15 cellular contexts compared by ENCODE assay signal in genomic region chr9:110971234-110971633, GRCh38.
"Had no signal": no experiment of that assay in that cellular context is flagged by ENCODE, and none has a peak within 500 bp of the region (broad histone marks: within the 10 kb centered on the region; RNA-seq: fewer than 3 reads in every experiment).

No MANE protein-coding gene starts in this region.

- H3K27me3 ChIP-seq: brain microvascular endothelial cell, spleen, thyroid gland had no signal

- DNase-seq: activated CD4-positive, alpha-beta T cell treated with anti-CD3 and anti-CD28 coated beads, Interleukin-2, amount 50 U/mL, for 1 hour; activated CD8-positive, alpha-beta memory T cell treated with anti-CD3 and anti-CD28 coated beads for 24 hours; activated naive CD8-positive, alpha-beta T cell treated with anti-CD3 and anti-CD28 coated beads for 36 hours; anterior cingulate cortex; brain microvascular endothelial cell; cerebellar nuclear complex; endodermal cell; hippocampal formation; mesendoderm; spleen; T-cell; T-helper 9 cell; thyroid gland had no signal

- H3K27ac ChIP-seq: brain microvascular endothelial cell, spleen, thyroid gland had no signal

- H3K4me3 ChIP-seq: spleen, thyroid gland had no signal

- H3K9me3 ChIP-seq: spleen, thyroid gland had no signal

- ATAC-seq: activated CD4-positive, CD25-positive, alpha-beta regulatory T cell treated with anti-CD3 and anti-CD28 coated beads, Interleukin-2, amount 50 U/mL, for 24 hours; sciatic nerve; T-cell had no signal
